In genomic region chr1:186340772-186341171, GRCh38 we compare ENCODE assay signal across 27 cellular contexts. TPM values are rescaled to one million over a fixed set of nuclear protein-coding genes. Genes with fewer than 3 reads are reported as not detected.
"Had no signal": no experiment of that assay in that cellular context is flagged by ENCODE, and none has a peak within 500 bp of the region (broad histone marks: within the 10 kb centered on the region; RNA-seq: fewer than 3 reads in every experiment).

No MANE protein-coding gene starts in this region.

- H3K27ac Mint-ChIP-seq: mesothelial cell of epicardium; nephron progenitor cell; neural progenitor cell; stimulated activated naive B cell treated with anti-CD40 and anti-IgM and Interleukin-4, amounts not matched to agents 10 μg/mL and 1 μg/mL and 100 μg/mL, for 72 hours had no signal

- H3K9me3 Mint-ChIP-seq: mesothelial cell of epicardium; naive B cell; natural killer cell; nephron progenitor cell; neural progenitor cell; stimulated activated naive B cell treated with anti-CD40 and anti-IgM and Interleukin-4, amounts not matched to agents 10 μg/mL and 1 μg/mL and 100 μg/mL, for 72 hours had no signal

- H3K27me3 Mint-ChIP-seq: naive B cell; stimulated activated naive B cell treated with anti-CD40 and anti-IgM and Interleukin-4, amounts not matched to agents 10 μg/mL and 1 μg/mL and 100 μg/mL, for 72 hours had no signal

- ATAC-seq: natural killer cell; right cardiac atrium; sciatic nerve; stimulated activated naive B cell treated with anti-CD40 and anti-IgM and Interleukin-4, amounts not matched to agents 10 μg/mL and 1 μg/mL and 100 μg/mL, for 72 hours; stimulated activated naive CD8-positive, alpha-beta T cell treated with anti-CD3 and anti-CD28 coated beads, Interleukin-15, Interleukin-2, amounts not matched to agents 100 U/mL and 50 U/mL, for 24 hours had no signal

- H3K9me3 ChIP-seq: left ventricle myocardium inferior, neutrophil, ovary, prostate gland, stomach, testis, thyroid gland, transverse colon, upper lobe of left lung, vagina had no signal

- H3K4me1 Mint-ChIP-seq: mesothelial cell of epicardium; naive B cell; natural killer cell; nephron progenitor cell; neural progenitor cell; stimulated activated naive B cell treated with anti-CD40 and anti-IgM and Interleukin-4, amounts not matched to agents 10 μg/mL and 1 μg/mL and 100 μg/mL, for 72 hours had no signal

- H3K4me3 Mint-ChIP-seq: mesothelial cell of epicardium; natural killer cell; nephron progenitor cell; neural progenitor cell; stimulated activated naive B cell treated with anti-CD40 and anti-IgM and Interleukin-4, amounts not matched to agents 10 μg/mL and 1 μg/mL and 100 μg/mL, for 72 hours had no signal

- DNase-seq: islet precursor cell; left ventricle myocardium inferior; mesendoderm; naive B cell; natural killer cell; nephron progenitor cell; ovary; retina; right cardiac atrium; stimulated activated CD4-positive, alpha-beta T cell treated with anti-CD3 and anti-CD28 coated beads, Interleukin-12 subunit alpha, Interleukin-12 subunit beta, amount 100 ng/mL, for 4 hours; stimulated activated CD4-positive, alpha-beta T cell treated with anti-CD3 and anti-CD28 coated beads, Interleukin-15, amount 100 ng/mL, for 24 hours; stimulated activated CD4-positive, alpha-beta T cell treated with anti-CD3 and anti-CD28 coated beads, Interleukin-2, amount 100 ng/mL, for 24 hours; stimulated activated CD4-positive, alpha-beta T cell treated with anti-CD3 and anti-CD28 coated beads, Interleukin-4, amount 100 ng/mL, for 1 hour; stimulated activated naive B cell treated with anti-CD40 and anti-IgM and Interleukin-4, amounts not matched to agents 10 μg/mL and 1 μg/mL and 100 μg/mL, for 72 hours; stimulated activated naive CD8-positive, alpha-beta T cell treated with anti-CD3 and anti-CD28 coated beads, Interleukin-15, Interleukin-2, amounts not matched to agents 100 U/mL and 50 U/mL, for 24 hours; stomach; testis; thyroid gland; transverse colon; upper lobe of left lung had no signal

RNA-seq across cellular contexts. Expression of gene PRG4, which starts 44.7 kb away (rescaled TPM):
- total RNA-seq: kidney epithelial cell, natural killer cell had no signal
